ENCODE assay signal across 8 cellular contexts in the genomic region with DNA sequence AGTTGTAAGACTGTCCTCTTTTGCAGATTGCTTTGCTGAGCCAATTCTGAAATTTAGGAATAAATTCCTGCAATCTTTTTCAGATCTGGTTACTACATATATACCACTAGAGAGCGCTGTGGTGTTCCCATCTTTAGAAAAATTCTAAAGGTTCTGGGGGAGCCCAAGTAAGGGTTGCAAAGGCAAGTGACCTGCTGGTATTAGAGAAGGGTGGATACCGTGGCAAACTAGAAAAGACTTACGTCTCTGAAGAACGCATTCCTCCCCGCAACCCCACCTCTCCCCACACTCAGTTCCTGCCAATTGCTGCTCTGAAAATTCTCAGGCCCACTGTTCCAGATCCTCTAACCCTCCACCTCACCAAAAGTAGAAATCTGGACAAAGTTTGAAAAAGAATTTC. TPM values are rescaled to one million over a fixed set of nuclear protein-coding genes. Genes with fewer than 3 reads are reported as not detected.
DNase-seq lines count a peak whose midpoint lies in the region; ATAC-seq, FAIRE-seq and TF ChIP-seq lines count a peak whose summit lies in the region.

No MANE protein-coding gene starts in this region.

- in situ Hi-C loops in T47D (cut with HindIII; ENCODE audit: low pct_unique_long_range_greater_than_20kb, low sequenced_read_pairs): no loop called here

- H3K4me1 ChIP-seq in lung (ENCODE audit: control insufficient read depth in 2 of 2, insufficient read depth in 2 of 2, low read length in 2 of 2): peaks cover 0 to 2% of the 10 kb centered on the region in 2 donors

- peak; percentile 45 for DNase-seq in D341Med (ENCODE audit: low spot score)
- DNase-seq in GM19239 (ENCODE audit: insufficient read length, low spot score): no peak
- peak; percentile 7 to 75 for DNase-seq in NCI-H526 (lab: John Stamatoyannopoulos, UW)
- peak; percentile 9 to 55 for DNase-seq in T47D (ENCODE audit: low read depth in 1 of 2, low spot score in 1 of 2)
- DNase-seq in lung (ENCODE audit: low spot score): no peak
- DNase-seq in GF-D8 (lab: John Stamatoyannopoulos, UW): no peak
- no peak for DNase-seq in NCI-H1048 (lab: John Stamatoyannopoulos, UW)

- H3K4me3 ChIP-seq in lung: no peak overlapping the region

- ATAC-seq in lung (ENCODE audit: insufficient read depth, low FRiP score) (peak; percentile 43), GM19324 (IDR thresholded peaks at IDR 0.05; ENCODE audit: low FRiP score, unreplicated experiment) (no peak)

- no peaks in the 10 kb centered on the region for H3K9me3 ChIP-seq in lung (ENCODE audit: control insufficient read depth in 2 of 2, insufficient read depth in 1 of 2, low read length in 1 of 2)

- TF ChIP-seq CTCF in lung (IDR thresholded peaks at IDR 0.05; ENCODE audit: control extremely low read depth, extremely low read depth): peak; percentile 46

- peak; percentile 79 for FAIRE-seq in GM19239 (lab: Jason Lieb, UNC)

- no peaks in the 10 kb centered on the region for H3K27me3 ChIP-seq in lung (ENCODE audit: control insufficient read depth, insufficient read depth)

- H3K27ac ChIP-seq in lung (ENCODE audit: low read depth in 1 of 2, low read length in 1 of 2): no peak overlapping the region

- WGBS in lung, 2 donors: 41 to 44% methylated on average over 5 of the region's 5 CpGs

- no peaks in the 10 kb centered on the region for H3K36me3 ChIP-seq in lung (ENCODE audit: control insufficient read depth in 2 of 2, insufficient read depth in 2 of 2, low read length in 2 of 2)

RNA-seq across cellular contexts. Expression of gene EFHB, which starts 48.5 kb away (rescaled TPM):
- total RNA-seq in lung: 10 to 100 TPM in 1 of 2 donors, 1 to 10 TPM in 1; 6.0 to 12.5 TPM
- 1 to 10 TPM; 1.4 to 2.2 TPM for polyA plus RNA-seq in lung

Comparison
In these comparisons a context has a peak if more than half of its experiments do, and no peak if none do; other contexts are left out.
1. DNase-seq: peak in D341Med (single experiment), NCI-H526 (2 of 2) and T47D (2 of 2); none in GM19239 (single experiment), lung (single experiment), GF-D8 (single experiment) and NCI-H1048 (single experiment).